ENCODE assay signal across 8 cellular contexts in the genomic region with DNA sequence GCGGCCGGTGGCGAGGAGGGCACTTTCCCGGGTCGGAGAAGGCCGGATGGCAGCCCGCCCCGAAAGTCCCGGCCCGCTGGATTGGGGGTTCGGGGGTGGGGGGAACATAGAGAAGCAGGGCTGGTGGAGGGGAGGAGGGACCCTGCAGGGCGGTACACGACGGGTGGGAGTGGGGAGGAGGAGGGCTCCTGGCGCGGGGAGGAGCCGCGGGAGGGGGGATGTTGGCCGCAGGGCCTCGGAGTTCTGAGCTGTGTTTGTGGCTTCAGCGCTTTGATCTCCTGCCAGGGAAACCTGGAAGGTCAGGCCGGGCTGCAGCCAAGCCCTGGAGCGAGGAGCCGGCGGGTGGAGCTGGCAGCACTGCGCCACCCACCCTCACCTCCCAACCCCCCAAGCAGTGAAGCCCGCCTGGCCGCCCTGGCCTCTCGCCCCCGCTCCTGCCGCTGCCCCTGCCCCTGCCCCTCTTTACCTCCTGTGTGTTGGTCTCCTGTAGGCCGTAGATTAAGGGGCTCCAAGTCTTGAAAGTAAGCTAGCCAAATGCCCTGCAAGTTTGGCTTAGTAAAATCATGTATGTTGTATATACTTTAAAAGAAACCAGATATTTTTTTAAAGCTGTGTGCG. TPM values are rescaled to one million over a fixed set of nuclear protein-coding genes. Genes with fewer than 3 reads are reported as not detected.
A peak's percentile ranks its signal among the peaks of the same experiment; 100 is the strongest.
DNase-seq lines count a peak whose midpoint lies in the region; ATAC-seq, FAIRE-seq and TF ChIP-seq lines count a peak whose summit lies in the region.

No MANE protein-coding gene starts in this region.

- peak overlapping the region; percentile 80 for H3K4me2 ChIP-seq in HCT116 (ENCODE audit: low read length)

- no peak for TF ChIP-seq POLR2A in HCT116 (IDR thresholded peaks at IDR 0.05; ENCODE audit: borderline replicate concordance, extremely low read depth, insufficient read depth, insufficient read length)

- no TSS peak for BruUV-seq in HCT116 (replicated peaks; lab: Mats Ljungman, UMichigan)

- RAD21 ChIA-PET in HCT116 (lab: Charles Lee; ENCODE audit: low non-redundant PET in 1 of 2, low total read pairs in 2 of 2, uncharacterized antibody in 2 of 2, unreplicated experiment in 2 of 2): interaction anchor here (0.9 to 2.0 kb wide), 8 partner anchors 9 to 175 kb away, joined by 3 to 12 read pairs (median 5); a partner anchor contains a TSS

- H3K9me3 Mint-ChIP-seq in activated B cell treated with CpG ODN at 0.5 μM for 24 hours: no peaks in the 10 kb centered on the region
- H3K9me3 Mint-ChIP-seq in nephron progenitor cell: no peaks in the 10 kb centered on the region

- H3K4me3 Mint-ChIP-seq in activated B cell treated with CpG ODN at 0.5 μM for 24 hours (peak overlapping the region; percentile 67), nephron progenitor cell (peak overlapping the region; percentile 89)

- POLR2A ChIA-PET in HCT116 (lab: Charles Lee) (interaction anchor here (0.8 to 2.5 kb wide), 7 partner anchors 27 to 231 kb away, joined by 3 to 16 read pairs (median 3); a partner anchor contains a TSS), activated B cell treated with CpG ODN at 0.5 μM for 24 hours (lab: Charles Lee) (no interaction called here)

- no peaks in the 10 kb centered on the region for H3K9me2 ChIP-seq in HCT116 (ENCODE audit: insufficient read depth)

- H3K36me3 Mint-ChIP-seq in activated B cell treated with CpG ODN at 0.5 μM for 24 hours (ENCODE audit: low read depth) (no peaks in the 10 kb centered on the region), nephron progenitor cell (ENCODE audit: low read depth) (peaks cover 4% of the 10 kb centered on the region)

- H3K9me3 ChIP-seq in HCT116 (ENCODE audit: control insufficient read depth in 1 of 2, insufficient read depth in 1 of 2, low read depth in 1 of 2, low read length in 2 of 2): no peaks in the 10 kb centered on the region

- peaks cover 52 to 64% of the 10 kb centered on the region in 2 experiments for H3K4me1 ChIP-seq in HCT116 (ENCODE audit: control insufficient read depth in 1 of 2, insufficient read depth in 2 of 2, low read length in 2 of 2)

- H3K27me3 Mint-ChIP-seq in activated B cell treated with CpG ODN at 0.5 μM for 24 hours (peaks cover 44% of the 10 kb centered on the region), nephron progenitor cell (ENCODE audit: low read depth, poor library complexity) (no peaks in the 10 kb centered on the region)

- H3K27me3 ChIP-seq in HCT116 (ENCODE audit: insufficient read depth, low read length): no peaks in the 10 kb centered on the region

- H3K27ac Mint-ChIP-seq in activated B cell treated with CpG ODN at 0.5 μM for 24 hours (no peak overlapping the region), nephron progenitor cell (peak overlapping the region; percentile 97)

- no peaks in the 10 kb centered on the region for H4K20me1 ChIP-seq in HCT116 (ENCODE audit: insufficient read depth)

- peaks cover 15% of the 10 kb centered on the region; the same call in 1 of the 2 replicates for H3K79me2 ChIP-seq in HCT116 (ENCODE audit: insufficient read depth, low read length)

- H3K9ac ChIP-seq in HCT116 (ENCODE audit: low read length): peak overlapping the region; percentile 68

- H2AFZ ChIP-seq in HCT116 (ENCODE audit: low read depth, low read length, poor library complexity, severe bottlenecking): no peak overlapping the region

- peak; percentile 65 for ATAC-seq in HCT116
- ATAC-seq in activated B cell treated with CpG ODN at 0.5 μM for 24 hours (ENCODE audit: low read depth): no peak
- ATAC-seq in HG02970 (IDR thresholded peaks at IDR 0.05; ENCODE audit: low FRiP score, unreplicated experiment): no peak
- ATAC-seq in HG03139 (IDR thresholded peaks at IDR 0.05; ENCODE audit: unreplicated experiment): no peak

- TF ChIP-seq CTCF in HCT116 (IDR thresholded peaks at IDR 0.05 in 2 of 3, conservative IDR thresholded peaks at IDR 0.05 in 1 of 3; ENCODE audit: borderline replicate concordance in 1 of 3, insufficient read depth in 1 of 3, low read depth in 2 of 3, low read length in 2 of 3) (no peak), activated B cell treated with CpG ODN at 0.5 μM for 24 hours (IDR thresholded peaks at IDR 0.05) (no peak), nephron progenitor cell (IDR thresholded peaks at IDR 0.05) (no peak)

- H3K36me3 ChIP-seq in HCT116 (ENCODE audit: control insufficient read depth in 1 of 2, insufficient read depth in 2 of 2, low read length in 2 of 2): no peaks in the 10 kb centered on the region

- DNase-seq in A172 (ENCODE audit: low spot score) (peak; percentile 79), HCT116 (ENCODE audit: low read depth, low spot score) (peak; percentile 89), activated B cell treated with CpG ODN at 0.5 μM for 24 hours (no peak), frontal cortex (ENCODE audit: low spot score in 2 of 2) (peak; percentile 46 to 74), nephron progenitor cell (peak; percentile 74), activated gamma-delta T cell (lab: John Stamatoyannopoulos, UW) (no peak)

- CTCF ChIA-PET in HCT116 (lab: Charles Lee) (interaction anchor here (0.7 to 2.0 kb wide), 4 partner anchors 10 to 175 kb away, joined by 3 to 26 read pairs (median 6); a partner anchor contains a TSS), activated B cell treated with CpG ODN at 0.5 μM for 24 hours (lab: Charles Lee) (interaction anchor here (1.0 to 1.1 kb wide), 2 partner anchors 10 to 430 kb away, joined by 3 to 5 read pairs; no protein-coding TSS in a partner anchor)

- no peak for FAIRE-seq in frontal cortex (lab: Jason Lieb, UNC)

- TF ChIP-seq RAD21 in HCT116 (IDR thresholded peaks at IDR 0.05; ENCODE audit: low read depth): no peak

- intact Hi-C loops in HCT116 (cut with micrococcal nuclease): loop anchor here (1.0 to 2.0 kb wide), 3 partner anchors 54 to 147 kb away; a partner anchor contains a TSS
- intact Hi-C loops in activated B cell treated with CpG ODN at 0.5 μM for 24 hours (cut with micrococcal nuclease): no loop called here

- peak overlapping the region; percentile 97 for H3K27ac ChIP-seq in HCT116 (ENCODE audit: low read depth, low read length)

- peak overlapping the region; percentile 45 to 57 for H3K4me3 ChIP-seq in HCT116 (replicated peaks in 1 of 2; ENCODE audit: low read depth in 1 of 2, low read length in 2 of 2)

- H3K4me1 Mint-ChIP-seq in activated B cell treated with CpG ODN at 0.5 μM for 24 hours (peaks cover 6% of the 10 kb centered on the region), nephron progenitor cell (peaks cover 76% of the 10 kb centered on the region)

TF ChIP-seq in HCT116, 20 proteins besides CTCF, POLR2A, EP300 and RAD21:
- TF ChIP-seq EGR1 (IDR thresholded peaks at IDR 0.05; ENCODE audit: low read depth) (peak; percentile 39; the same call in 1 of the 2 replicates), POLR2AphosphoS5 (IDR thresholded peaks at IDR 0.05; ENCODE audit: low read depth, low read length) (0 out of 2 replicates have a peak, but pooled peaks have one; percentile 43), JUND (IDR thresholded peaks at IDR 0.05) (peak; percentile 75), CBX3 (IDR thresholded peaks at IDR 0.05; ENCODE audit: low read depth) (peak; percentile 15; the same call in 1 of the 2 replicates), TCF7L2 (IDR thresholded peaks at IDR 0.05; ENCODE audit: borderline replicate concordance, extremely low read depth, insufficient read depth, insufficient read length) (peak; percentile 100), SRF (IDR thresholded peaks at IDR 0.05; ENCODE audit: low read depth) (no peak), ZNF274 (IDR thresholded peaks at IDR 0.05; ENCODE audit: low read depth, low read length) (no peak), SP1 (IDR thresholded peaks at IDR 0.05; ENCODE audit: low read depth) (peak; percentile 86)

RNA-seq across cellular contexts. Expression of a gene that starts 30.9 kb away (rescaled TPM):
- total RNA-seq in A172 (2014; rRNA removed; shearing (Covaris generic)): not detected in 2 replicates
- total RNA-seq in HCT116 (2021; ENCODE audit: unreplicated experiment) (not detected), activated B cell treated with CpG ODN at 0.5 μM for 24 hours (not detected in 2 replicates), frontal cortex (0.41 TPM)
- polyA plus RNA-seq in HCT116 (2012): not detected in 2 replicates

RNA-seq across cellular contexts. Expression of a gene that starts 42.1 kb away (rescaled TPM):
- total RNA-seq in A172 (2014; rRNA removed; shearing (Covaris generic)): 2.0 and 2.1 TPM in 2 replicates
- total RNA-seq in HCT116 (2021; ENCODE audit: unreplicated experiment) (31.9 TPM), activated B cell treated with CpG ODN at 0.5 μM for 24 hours (not detected in 2 replicates), frontal cortex (6.9 TPM)
- polyA plus RNA-seq in HCT116 (2012): 15.5 and 17.5 TPM in 2 replicates

Comparison
In these comparisons a context has a peak if more than half of its experiments do, and no peak if none do; other contexts are left out.
1. DNase-seq: peak in A172 (single experiment), HCT116 (single experiment), frontal cortex (2 of 2) and nephron progenitor cell (single experiment); none in activated B cell treated with CpG ODN at 0.5 μM for 24 hours (single experiment) and activated gamma-delta T cell (single experiment).